In genomic region chr1:43279161-43279560, GRCh38 we compare ENCODE assay signal across 35 cellular contexts. TPM values are rescaled to one million over a fixed set of nuclear protein-coding genes. Genes with fewer than 3 reads are reported as not detected.
"Had no signal": no experiment of that assay in that cellular context is flagged by ENCODE, and none has a peak within 500 bp of the region (broad histone marks: within the 10 kb centered on the region; RNA-seq: fewer than 3 reads in every experiment).

No MANE protein-coding gene starts in this region.

- FAIRE-seq: endothelial cell of umbilical vein, keratinocyte, urothelium cell line had no signal

- DNase-seq: central memory CD4-positive, alpha-beta T cell; colonic mucosa; effector CD8-positive, alpha-beta T cell; foreskin keratinocyte; glutamatergic neuron; heart right ventricle; hippocampal formation; immature natural killer cell; mammary epithelial cell; natural killer cell; right cardiac atrium; stimulated activated CD4-positive, alpha-beta T cell treated with anti-CD3 and anti-CD28 coated beads, Interleukin-15, amount 100 ng/mL, for 24 hours; stimulated activated CD4-positive, alpha-beta T cell treated with anti-CD3 and anti-CD28 coated beads, Interleukin-2, amount 100 ng/mL, for 48 hours; stimulated activated CD8-positive, alpha-beta memory T cell treated with anti-CD3 and anti-CD28 coated beads, Interleukin-4, amount 100 ng/mL, for 48 hours; stimulated activated naive CD4-positive, alpha-beta T cell; stimulated activated naive CD8-positive, alpha-beta T cell treated with anti-CD3 and anti-CD28 coated beads, Interleukin-15, amount 100 ng/mL, for 72 hours; thyroid gland; trophoblast cell had no signal

- H3K4me3 Mint-ChIP-seq: dendritic cell treated with granulocyte-macrophage colony-stimulating factor and Interleukin-4, amounts not matched to agents 40 ng/mL and 50 ng/mL, for 4 days; immature natural killer cell; natural killer cell; neural crest cell; stimulated activated naive CD8-positive, alpha-beta T cell treated with anti-CD3 and anti-CD28 coated beads, Interleukin-15, amount 100 ng/mL, for 72 hours had no signal

- H3K27ac ChIP-seq: colonic mucosa, esophagus muscularis mucosa, foreskin keratinocyte, gastroesophageal sphincter, heart right ventricle, parathyroid adenoma, skin epidermis, thyroid gland had no signal

- H3K27ac Mint-ChIP-seq: dendritic cell treated with granulocyte-macrophage colony-stimulating factor and Interleukin-4, amounts not matched to agents 40 ng/mL and 50 ng/mL, for 4 days; immature natural killer cell; natural killer cell had no signal

- H3K27me3 ChIP-seq: colonic mucosa, foreskin keratinocyte, gastroesophageal sphincter, heart right ventricle, thyroid gland had no signal

- H2AFZ ChIP-seq: parathyroid adenoma had no signal

- ATAC-seq: foreskin keratinocyte; gastroesophageal sphincter; left lobe of liver; natural killer cell; right cardiac atrium; stimulated activated naive CD8-positive, alpha-beta T cell treated with anti-CD3 and anti-CD28 coated beads, Interleukin-15, amount 100 ng/mL, for 72 hours had no signal

- H3K36me3 ChIP-seq: colonic mucosa, esophagus muscularis mucosa, gastroesophageal sphincter, heart right ventricle, thyroid gland had no signal

- H3K4me1 ChIP-seq: colonic mucosa, esophagus muscularis mucosa, foreskin keratinocyte, gastroesophageal sphincter, parathyroid adenoma had no signal

- H3K4me3 ChIP-seq: colonic mucosa, esophagus muscularis mucosa, gastroesophageal sphincter, heart right ventricle, skin epidermis, thyroid gland had no signal

- H3K9me3 ChIP-seq: colonic mucosa, esophagus muscularis mucosa, gastroesophageal sphincter, heart right ventricle, thyroid gland had no signal

- H3K27me3 Mint-ChIP-seq: progenitor cell of endocrine pancreas had no signal

- H3K9ac ChIP-seq: parathyroid adenoma had no signal

- H3K36me3 Mint-ChIP-seq: natural killer cell had no signal

RNA-seq across cellular contexts. Expression of gene C1orf210, which starts 6.2 kb away (rescaled TPM):
- total RNA-seq: cerebellum, endothelial cell of umbilical vein, esophagus muscularis mucosa, fibroblast of lung, heart right ventricle, mononuclear cell, natural killer cell, neural crest cell, osteoblast, right cardiac atrium, temporal lobe had no signal
- polyA plus RNA-seq: endothelial cell of umbilical vein, fibroblast of lung, heart right ventricle, immature natural killer cell had no signal

RNA-seq across cellular contexts. Expression of gene TMEM125, which starts 9.4 kb away (rescaled TPM):
- total RNA-seq: endothelial cell of umbilical vein, fibroblast of lung, natural killer cell, osteoblast had no signal

RNA-seq across cellular contexts. Expression of gene TIE1, which starts 21.6 kb away (rescaled TPM):
- total RNA-seq: fibroblast of lung, foreskin keratinocyte, mammary epithelial cell, osteoblast had no signal
- polyA plus RNA-seq: foreskin keratinocyte, keratinocyte, mammary epithelial cell had no signal

RNA-seq across cellular contexts. Expression of gene MPL, which starts 58.5 kb away (rescaled TPM):
- total RNA-seq: cerebellum, epithelial cell of proximal tubule, fibroblast of lung, foreskin keratinocyte, neural crest cell, osteoblast, temporal lobe had no signal
- polyA plus RNA-seq: fibroblast of lung, foreskin keratinocyte, keratinocyte had no signal
